Comparison of ENCODE assay signal across 2 cellular contexts in the genomic region with DNA sequence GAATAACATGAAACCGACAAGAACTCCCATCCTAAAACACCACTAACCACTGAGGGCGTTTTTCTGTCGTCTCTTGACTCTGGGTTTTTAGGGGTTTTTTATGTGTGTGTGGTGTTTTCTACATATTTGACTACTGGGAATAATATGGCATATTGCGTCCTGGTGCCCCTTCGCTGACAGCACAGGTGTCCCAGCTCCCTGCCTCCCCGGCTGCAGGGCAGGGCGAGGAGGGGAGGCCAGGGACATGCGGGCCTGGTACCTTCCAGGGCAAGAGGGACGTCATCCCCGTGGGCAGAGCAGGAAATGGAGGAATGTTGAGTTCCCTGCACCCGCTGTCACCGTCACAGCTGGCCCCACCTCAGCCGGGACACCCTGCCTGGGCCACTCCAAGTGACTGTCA.
TF ChIP-seq lines count a peak whose summit lies in the region.

No MANE protein-coding gene starts in this region.

TF ChIP-seq in HepG2, 621 proteins besides CTCF, POLR2A, EP300 and RAD21 (continued from another document):
- TF ChIP-seq IRF9 (CRISPR knock-in tag; IDR thresholded peaks at IDR 0.05; ENCODE audit: borderline replicate concordance): no peak
- TF ChIP-seq MTF2 (CRISPR knock-in tag; IDR thresholded peaks at IDR 0.05; ENCODE audit: borderline replicate concordance): no peak
- no peak for TF ChIP-seq NKX3-1 (CRISPR knock-in tag; IDR thresholded peaks at IDR 0.05)
- no peak for TF ChIP-seq ZFY (CRISPR knock-in tag; IDR thresholded peaks at IDR 0.05)
- TF ChIP-seq ZNF768 (CRISPR knock-in tag; IDR thresholded peaks at IDR 0.05): no peak
- no peak for TF ChIP-seq TBL1XR1 (IDR thresholded peaks at IDR 0.05; ENCODE audit: borderline replicate concordance, low read length, partially characterized antibody)
- no peak for TF ChIP-seq ATM (IDR thresholded peaks at IDR 0.05; ENCODE audit: borderline replicate concordance)
- TF ChIP-seq, protein P1, sequence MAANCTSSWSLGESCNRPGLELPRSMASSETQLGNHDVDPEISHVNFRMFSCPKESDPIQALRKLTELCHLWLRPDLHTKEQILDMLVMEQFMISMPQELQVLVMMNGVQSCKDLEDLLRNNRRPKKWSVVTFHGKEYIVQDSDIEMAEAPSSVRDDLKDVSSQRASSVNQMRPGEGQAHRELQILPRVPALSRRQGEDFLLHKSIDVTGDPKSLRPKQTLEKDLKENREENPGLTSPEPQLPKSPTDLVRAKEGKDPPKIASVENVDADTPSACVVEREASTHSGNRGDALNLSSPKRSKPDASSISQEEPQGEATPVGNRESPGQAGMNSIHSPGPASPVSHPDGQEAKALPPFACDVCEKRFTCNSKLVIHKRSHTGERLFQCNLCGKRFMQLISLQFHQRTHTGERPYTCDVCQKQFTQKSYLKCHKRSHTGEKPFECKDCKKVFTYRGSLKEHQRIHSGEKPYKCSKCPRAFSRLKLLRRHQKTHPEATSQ (CRISPR knock-in tag; IDR thresholded peaks at IDR 0.05; ENCODE audit: borderline replicate concordance): no peak
- no peak for TF ChIP-seq TCF7 (IDR thresholded peaks at IDR 0.05; ENCODE audit: low read depth)
- no peak for TF ChIP-seq SNRNP70 (IDR thresholded peaks at IDR 0.05; ENCODE audit: low read depth, low read length)
- no peak for TF ChIP-seq ZNF558 (CRISPR knock-in tag; IDR thresholded peaks at IDR 0.05; ENCODE audit: borderline replicate concordance)
- no peak for TF ChIP-seq SATB2 (CRISPR knock-in tag; IDR thresholded peaks at IDR 0.05)
- TF ChIP-seq SIX4 (CRISPR knock-in tag; IDR thresholded peaks at IDR 0.05): no peak
- no peak for TF ChIP-seq MZF1 (CRISPR knock-in tag; IDR thresholded peaks at IDR 0.05; ENCODE audit: borderline replicate concordance)
- no peak for TF ChIP-seq ZXDC (CRISPR knock-in tag; IDR thresholded peaks at IDR 0.05)
- TF ChIP-seq ZFX (CRISPR knock-in tag; IDR thresholded peaks at IDR 0.05; ENCODE audit: low read depth): no peak

TF ChIP-seq in WTC11, 78 proteins besides CTCF, POLR2A, EP300 and RAD21:
- TF ChIP-seq, protein P2, sequence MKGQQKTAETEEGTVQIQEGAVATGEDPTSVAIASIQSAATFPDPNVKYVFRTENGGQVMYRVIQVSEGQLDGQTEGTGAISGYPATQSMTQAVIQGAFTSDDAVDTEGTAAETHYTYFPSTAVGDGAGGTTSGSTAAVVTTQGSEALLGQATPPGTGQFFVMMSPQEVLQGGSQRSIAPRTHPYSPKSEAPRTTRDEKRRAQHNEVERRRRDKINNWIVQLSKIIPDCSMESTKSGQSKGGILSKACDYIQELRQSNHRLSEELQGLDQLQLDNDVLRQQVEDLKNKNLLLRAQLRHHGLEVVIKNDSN (CRISPR knock-in tag; IDR thresholded peaks at IDR 0.05): no peak
- TF ChIP-seq HMGA2 (CRISPR knock-in tag; IDR thresholded peaks at IDR 0.05) (no peak), MXD4 (CRISPR knock-in tag; IDR thresholded peaks at IDR 0.05; ENCODE audit: borderline replicate concordance) (no peak), JAZF1 (CRISPR knock-in tag; IDR thresholded peaks at IDR 0.05) (no peak), ZNF263 (CRISPR knock-in tag; IDR thresholded peaks at IDR 0.05; ENCODE audit: low read depth) (no peak), FOXP4 (CRISPR knock-in tag; IDR thresholded peaks at IDR 0.05) (no peak), ZNF425 (CRISPR knock-in tag; conservative IDR thresholded peaks at IDR 0.05) (no peak), FOXK1 (CRISPR knock-in tag; IDR thresholded peaks at IDR 0.05) (no peak), NFATC4 (CRISPR knock-in tag; IDR thresholded peaks at IDR 0.05) (no peak), MLX (CRISPR knock-in tag; IDR thresholded peaks at IDR 0.05) (no peak), STAT6 (CRISPR knock-in tag; conservative IDR thresholded peaks at IDR 0.05; ENCODE audit: low read depth) (no peak), RELA (CRISPR knock-in tag; IDR thresholded peaks at IDR 0.05; ENCODE audit: borderline replicate concordance) (no peak), MYBL2 (CRISPR knock-in tag; IDR thresholded peaks at IDR 0.05) (no peak), CREM (CRISPR knock-in tag; IDR thresholded peaks at IDR 0.05) (no peak), ZNF219 (CRISPR knock-in tag; IDR thresholded peaks at IDR 0.05; ENCODE audit: borderline replicate concordance) (no peak), ZBTB21 (CRISPR knock-in tag; IDR thresholded peaks at IDR 0.05; ENCODE audit: borderline replicate concordance) (no peak)
- TF ChIP-seq, protein P3, sequence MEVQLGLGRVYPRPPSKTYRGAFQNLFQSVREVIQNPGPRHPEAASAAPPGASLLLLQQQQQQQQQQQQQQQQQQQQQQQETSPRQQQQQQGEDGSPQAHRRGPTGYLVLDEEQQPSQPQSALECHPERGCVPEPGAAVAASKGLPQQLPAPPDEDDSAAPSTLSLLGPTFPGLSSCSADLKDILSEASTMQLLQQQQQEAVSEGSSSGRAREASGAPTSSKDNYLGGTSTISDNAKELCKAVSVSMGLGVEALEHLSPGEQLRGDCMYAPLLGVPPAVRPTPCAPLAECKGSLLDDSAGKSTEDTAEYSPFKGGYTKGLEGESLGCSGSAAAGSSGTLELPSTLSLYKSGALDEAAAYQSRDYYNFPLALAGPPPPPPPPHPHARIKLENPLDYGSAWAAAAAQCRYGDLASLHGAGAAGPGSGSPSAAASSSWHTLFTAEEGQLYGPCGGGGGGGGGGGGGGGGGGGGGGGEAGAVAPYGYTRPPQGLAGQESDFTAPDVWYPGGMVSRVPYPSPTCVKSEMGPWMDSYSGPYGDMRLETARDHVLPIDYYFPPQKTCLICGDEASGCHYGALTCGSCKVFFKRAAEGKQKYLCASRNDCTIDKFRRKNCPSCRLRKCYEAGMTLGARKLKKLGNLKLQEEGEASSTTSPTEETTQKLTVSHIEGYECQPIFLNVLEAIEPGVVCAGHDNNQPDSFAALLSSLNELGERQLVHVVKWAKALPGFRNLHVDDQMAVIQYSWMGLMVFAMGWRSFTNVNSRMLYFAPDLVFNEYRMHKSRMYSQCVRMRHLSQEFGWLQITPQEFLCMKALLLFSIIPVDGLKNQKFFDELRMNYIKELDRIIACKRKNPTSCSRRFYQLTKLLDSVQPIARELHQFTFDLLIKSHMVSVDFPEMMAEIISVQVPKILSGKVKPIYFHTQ (CRISPR knock-in tag; IDR thresholded peaks at IDR 0.05): no peak
- TF ChIP-seq, protein P4, sequence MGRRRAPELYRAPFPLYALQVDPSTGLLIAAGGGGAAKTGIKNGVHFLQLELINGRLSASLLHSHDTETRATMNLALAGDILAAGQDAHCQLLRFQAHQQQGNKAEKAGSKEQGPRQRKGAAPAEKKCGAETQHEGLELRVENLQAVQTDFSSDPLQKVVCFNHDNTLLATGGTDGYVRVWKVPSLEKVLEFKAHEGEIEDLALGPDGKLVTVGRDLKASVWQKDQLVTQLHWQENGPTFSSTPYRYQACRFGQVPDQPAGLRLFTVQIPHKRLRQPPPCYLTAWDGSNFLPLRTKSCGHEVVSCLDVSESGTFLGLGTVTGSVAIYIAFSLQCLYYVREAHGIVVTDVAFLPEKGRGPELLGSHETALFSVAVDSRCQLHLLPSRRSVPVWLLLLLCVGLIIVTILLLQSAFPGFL (CRISPR knock-in tag; IDR thresholded peaks at IDR 0.05; ENCODE audit: borderline replicate concordance): no peak
- TF ChIP-seq, protein P5, sequence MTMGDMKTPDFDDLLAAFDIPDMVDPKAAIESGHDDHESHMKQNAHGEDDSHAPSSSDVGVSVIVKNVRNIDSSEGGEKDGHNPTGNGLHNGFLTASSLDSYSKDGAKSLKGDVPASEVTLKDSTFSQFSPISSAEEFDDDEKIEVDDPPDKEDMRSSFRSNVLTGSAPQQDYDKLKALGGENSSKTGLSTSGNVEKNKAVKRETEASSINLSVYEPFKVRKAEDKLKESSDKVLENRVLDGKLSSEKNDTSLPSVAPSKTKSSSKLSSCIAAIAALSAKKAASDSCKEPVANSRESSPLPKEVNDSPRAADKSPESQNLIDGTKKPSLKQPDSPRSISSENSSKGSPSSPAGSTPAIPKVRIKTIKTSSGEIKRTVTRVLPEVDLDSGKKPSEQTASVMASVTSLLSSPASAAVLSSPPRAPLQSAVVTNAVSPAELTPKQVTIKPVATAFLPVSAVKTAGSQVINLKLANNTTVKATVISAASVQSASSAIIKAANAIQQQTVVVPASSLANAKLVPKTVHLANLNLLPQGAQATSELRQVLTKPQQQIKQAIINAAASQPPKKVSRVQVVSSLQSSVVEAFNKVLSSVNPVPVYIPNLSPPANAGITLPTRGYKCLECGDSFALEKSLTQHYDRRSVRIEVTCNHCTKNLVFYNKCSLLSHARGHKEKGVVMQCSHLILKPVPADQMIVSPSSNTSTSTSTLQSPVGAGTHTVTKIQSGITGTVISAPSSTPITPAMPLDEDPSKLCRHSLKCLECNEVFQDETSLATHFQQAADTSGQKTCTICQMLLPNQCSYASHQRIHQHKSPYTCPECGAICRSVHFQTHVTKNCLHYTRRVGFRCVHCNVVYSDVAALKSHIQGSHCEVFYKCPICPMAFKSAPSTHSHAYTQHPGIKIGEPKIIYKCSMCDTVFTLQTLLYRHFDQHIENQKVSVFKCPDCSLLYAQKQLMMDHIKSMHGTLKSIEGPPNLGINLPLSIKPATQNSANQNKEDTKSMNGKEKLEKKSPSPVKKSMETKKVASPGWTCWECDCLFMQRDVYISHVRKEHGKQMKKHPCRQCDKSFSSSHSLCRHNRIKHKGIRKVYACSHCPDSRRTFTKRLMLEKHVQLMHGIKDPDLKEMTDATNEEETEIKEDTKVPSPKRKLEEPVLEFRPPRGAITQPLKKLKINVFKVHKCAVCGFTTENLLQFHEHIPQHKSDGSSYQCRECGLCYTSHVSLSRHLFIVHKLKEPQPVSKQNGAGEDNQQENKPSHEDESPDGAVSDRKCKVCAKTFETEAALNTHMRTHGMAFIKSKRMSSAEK (CRISPR knock-in tag; IDR thresholded peaks at IDR 0.05; ENCODE audit: borderline replicate concordance): no peak
